In genomic region chr15:63615935-63616334, GRCh38 we compare ENCODE assay signal across 24 cellular contexts. TPM values are rescaled to one million over a fixed set of nuclear protein-coding genes. Genes with fewer than 3 reads are reported as not detected.
DNase-seq lines count a peak whose midpoint lies in the region; ATAC-seq, FAIRE-seq and TF ChIP-seq lines count a peak whose summit lies in the region.
"Had no signal": no experiment of that assay in that cellular context is flagged by ENCODE, and none has a peak within 500 bp of the region (broad histone marks: within the 10 kb centered on the region; RNA-seq: fewer than 3 reads in every experiment).

No MANE protein-coding gene starts in this region.

- no peaks in the 10 kb centered on the region for H3K9me3 ChIP-seq in left lung
- H3K9me3 ChIP-seq: lower lobe of right lung, upper lobe of left lung had no signal

- POLR2A ChIA-PET in HEK293T (lab: Yijun Ruan, JAX) = no interaction called here

- FAIRE-seq in bronchial epithelial cell (lab: Jason Lieb, UNC) (no peak), urothelium cell line (lab: Jason Lieb, UNC) (no peak)

- H3K27me3 ChIP-seq in bronchial epithelial cell (ENCODE audit: control insufficient read depth, insufficient read depth, low read length) (no peaks in the 10 kb centered on the region), left lung (no peaks in the 10 kb centered on the region)
- H3K27me3 ChIP-seq: hepatocyte, upper lobe of left lung had no signal

- H3K4me1 Mint-ChIP-seq in activated naive CD8-positive, alpha-beta T cell (ENCODE audit: low read depth) = peaks cover 10% of the 10 kb centered on the region
- peaks cover 4% of the 10 kb centered on the region for H3K4me1 Mint-ChIP-seq in activated naive CD8-positive, alpha-beta T cell treated with anti-CD3 and anti-CD28 coated beads for 36 hours
- H3K4me1 Mint-ChIP-seq: WTC11 had no signal

- H3K9me3 Mint-ChIP-seq in activated naive CD8-positive, alpha-beta T cell (ENCODE audit: low read depth) = no peaks in the 10 kb centered on the region
- H3K9me3 Mint-ChIP-seq in activated naive CD8-positive, alpha-beta T cell treated with anti-CD3 and anti-CD28 coated beads for 36 hours = peaks cover 3% of the 10 kb centered on the region
- H3K9me3 Mint-ChIP-seq: central memory CD8-positive, alpha-beta T cell had no signal

- H3K27ac Mint-ChIP-seq in activated naive CD8-positive, alpha-beta T cell = peak overlapping the region; percentile 5
- no peak overlapping the region for H3K27ac Mint-ChIP-seq in activated naive CD8-positive, alpha-beta T cell treated with anti-CD3 and anti-CD28 coated beads for 36 hours
- H3K27ac Mint-ChIP-seq: activated CD4-positive, alpha-beta memory T cell treated with anti-CD3 and anti-CD28 coated beads for 36 hours; WTC11 had no signal

- H3K36me3 Mint-ChIP-seq in activated naive CD8-positive, alpha-beta T cell = peaks cover 16% of the 10 kb centered on the region
- peaks cover 30% of the 10 kb centered on the region for H3K36me3 Mint-ChIP-seq in activated naive CD8-positive, alpha-beta T cell treated with anti-CD3 and anti-CD28 coated beads for 36 hours

- H3K27ac ChIP-seq in left lung = no peak overlapping the region
- H3K27ac ChIP-seq: hepatocyte, lower lobe of right lung, upper lobe of left lung had no signal

- peaks cover 1 to 6% of the 10 kb centered on the region in 2 donors for H3K4me1 ChIP-seq in left lung

- no peaks in the 10 kb centered on the region for H3K27me3 Mint-ChIP-seq in activated naive CD8-positive, alpha-beta T cell
- no peaks in the 10 kb centered on the region for H3K27me3 Mint-ChIP-seq in activated naive CD8-positive, alpha-beta T cell treated with anti-CD3 and anti-CD28 coated beads for 36 hours
- H3K27me3 Mint-ChIP-seq: activated CD4-positive, alpha-beta memory T cell treated with anti-CD3 and anti-CD28 coated beads for 36 hours; central memory CD8-positive, alpha-beta T cell had no signal

- CTCF ChIA-PET in HEK293T (lab: Yijun Ruan, JAX) = no interaction called here

- no peak for TF ChIP-seq CTCF in bronchial epithelial cell (IDR thresholded peaks at IDR 0.05; ENCODE audit: insufficient read depth, low read length, severe bottlenecking)
- no peak for TF ChIP-seq CTCF in left lung (IDR thresholded peaks at IDR 0.05)

- no peak overlapping the region for H3K4me3 Mint-ChIP-seq in activated naive CD8-positive, alpha-beta T cell
- no peak overlapping the region for H3K4me3 Mint-ChIP-seq in activated naive CD8-positive, alpha-beta T cell treated with anti-CD3 and anti-CD28 coated beads for 36 hours
- H3K4me3 Mint-ChIP-seq: activated CD4-positive, alpha-beta memory T cell treated with anti-CD3 and anti-CD28 coated beads for 36 hours; central memory CD8-positive, alpha-beta T cell; WTC11 had no signal

- peaks cover 6% of the 10 kb centered on the region for H3K36me3 ChIP-seq in bronchial epithelial cell (ENCODE audit: control insufficient read depth, insufficient read depth, low read length)
- H3K36me3 ChIP-seq in left lung = peaks cover 0 to 57% of the 10 kb centered on the region in 2 donors

- no peak for DNase-seq in activated naive CD8-positive, alpha-beta T cell treated with anti-CD3 and anti-CD28 coated beads for 36 hours
- DNase-seq in bronchial epithelial cell (ENCODE audit: low read depth) = peak; percentile 28
- DNase-seq in left lung = no peak
- DNase-seq in urothelium cell line (ENCODE audit: low spot score) = peak; percentile 54
- no peak for DNase-seq in HEK293T (ENCODE audit: extremely low spot score)
- no peak for DNase-seq in NCI-H1092 treated with DMSO at 0.1 percent for 48 hours (lab: John Stamatoyannopoulos, UW)
- no peak for DNase-seq in effector CD4-positive, alpha-beta T cell
- DNase-seq: activated CD4-positive, alpha-beta memory T cell treated with anti-CD3 and anti-CD28 coated beads for 36 hours; activated gamma-delta T cell; COR-L47; erythroblast; foreskin fibroblast; lower lobe of right lung; NCI-H1417; NCI-H2107; NCI-H524; occipital lobe; right cardiac atrium; T1000; upper lobe of left lung had no signal

- ATAC-seq in left lung = peak; percentile 76
- ATAC-seq: lower lobe of right lung, right cardiac atrium, WTC11 had no signal

- intact Hi-C loops in left lung (cut with DNase I) = no loop called here

- H3K4me3 ChIP-seq in bronchial epithelial cell (ENCODE audit: low read depth, low read length) (no peak overlapping the region), left lung (no peak overlapping the region)
- H3K4me3 ChIP-seq: hepatocyte, lower lobe of right lung, upper lobe of left lung had no signal

TF ChIP-seq in HEK293T, 16 proteins besides CTCF, POLR2A, EP300 and RAD21:
- TF ChIP-seq LEF1 (IDR thresholded peaks at IDR 0.05; ENCODE audit: borderline replicate concordance) = no peak

RNA-seq across cellular contexts. Expression of gene FBXL22, which starts 18.7 kb away (rescaled TPM):
- under 1 TPM; 0.52 to 0.76 TPM for total RNA-seq in activated naive CD8-positive, alpha-beta T cell treated with anti-CD3 and anti-CD28 coated beads for 36 hours
- total RNA-seq in bronchial epithelial cell (under 0.01 and 0.38 TPM in 2 replicates), left lung (1 to 10 TPM; 2.3 to 4.4 TPM)

Comparison
In these comparisons a context has a peak if more than half of its experiments do, and no peak if none do; other contexts are left out.
1. DNase-seq: peak in bronchial epithelial cell (single experiment) and urothelium cell line (single experiment); none in activated naive CD8-positive, alpha-beta T cell treated with anti-CD3 and anti-CD28 coated beads for 36 hours (single experiment), left lung (0 of 2), HEK293T (single experiment), NCI-H1092 treated with DMSO at 0.1 percent for 48 hours (single experiment) and effector CD4-positive, alpha-beta T cell (single experiment).